8 cellular contexts compared by ENCODE assay signal in genomic region chr16:228917-229730, GRCh38. TPM values are rescaled to one million over a fixed set of nuclear protein-coding genes. Genes with fewer than 3 reads are reported as not detected.
DNase-seq lines count a peak whose midpoint lies in the region; ATAC-seq and TF ChIP-seq lines count a peak whose summit lies in the region.

A gene with protein sequence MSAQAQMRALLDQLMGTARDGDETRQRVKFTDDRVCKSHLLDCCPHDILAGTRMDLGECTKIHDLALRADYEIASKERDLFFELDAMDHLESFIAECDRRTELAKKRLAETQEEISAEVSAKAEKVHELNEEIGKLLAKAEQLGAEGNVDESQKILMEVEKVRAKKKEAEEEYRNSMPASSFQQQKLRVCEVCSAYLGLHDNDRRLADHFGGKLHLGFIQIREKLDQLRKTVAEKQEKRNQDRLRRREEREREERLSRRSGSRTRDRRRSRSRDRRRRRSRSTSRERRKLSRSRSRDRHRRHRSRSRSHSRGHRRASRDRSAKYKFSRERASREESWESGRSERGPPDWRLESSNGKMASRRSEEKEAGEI (minus strand): TSS chr16:229449. CDS start chr16:229339, 110 bp downstream.

- peak within 1 kb of the TSS; percentile 91 for H3K4me2 ChIP-seq in BLaER1

- peak within 1 kb of the TSS; percentile 92 for H3K4me3 Mint-ChIP-seq in dendritic cell treated with granulocyte-macrophage colony-stimulating factor and Interleukin-4, amounts not matched to agents 40 ng/mL and 50 ng/mL, for 4 days

- peaks cover 29% of the 10 kb centered on the region for H3K4me1 ChIP-seq in BLaER1
- peaks cover 14 to 29% of the 10 kb centered on the region in 2 donors for H3K4me1 ChIP-seq in left lung

- no peaks in the 10 kb centered on the region for H3K27me3 Mint-ChIP-seq in dendritic cell treated with granulocyte-macrophage colony-stimulating factor and Interleukin-4, amounts not matched to agents 40 ng/mL and 50 ng/mL, for 4 days

- H3K9ac ChIP-seq in BLaER1: peak within 1 kb of the TSS; percentile 94

- ATAC-seq in GM19328 (IDR thresholded peaks at IDR 0.05; ENCODE audit: unreplicated experiment): peak; percentile 77
- ATAC-seq in HG03520 (IDR thresholded peaks at IDR 0.05; ENCODE audit: unreplicated experiment): peak; percentile 66
- peak; percentile 98 for ATAC-seq in left lung

- H3K9me3 ChIP-seq in BLaER1: no peaks in the 10 kb centered on the region
- no peaks in the 10 kb centered on the region for H3K9me3 ChIP-seq in left lung

- H3K27ac Mint-ChIP-seq in dendritic cell treated with granulocyte-macrophage colony-stimulating factor and Interleukin-4, amounts not matched to agents 40 ng/mL and 50 ng/mL, for 4 days: peak within 1 kb of the TSS; percentile 94

- H3K36me3 ChIP-seq in BLaER1 (peaks cover 39% of the 10 kb centered on the region), left lung (peaks cover 0 to 33% of the 10 kb centered on the region in 2 donors)

- intact Hi-C loops in dendritic cell treated with granulocyte-macrophage colony-stimulating factor and Interleukin-4, amounts not matched to agents 40 ng/mL and 50 ng/mL, for 4 days (cut with micrococcal nuclease): no loop called here
- intact Hi-C loops in left lung (cut with DNase I): no loop called here

- H3K27me3 ChIP-seq in BLaER1 (no peaks in the 10 kb centered on the region), left lung (no peaks in the 10 kb centered on the region)

- peaks cover 51% of the 10 kb centered on the region for H3K36me3 Mint-ChIP-seq in dendritic cell treated with granulocyte-macrophage colony-stimulating factor and Interleukin-4, amounts not matched to agents 40 ng/mL and 50 ng/mL, for 4 days (ENCODE audit: low read depth)

- H3K4me1 Mint-ChIP-seq in dendritic cell treated with granulocyte-macrophage colony-stimulating factor and Interleukin-4, amounts not matched to agents 40 ng/mL and 50 ng/mL, for 4 days (ENCODE audit: low read depth): peaks cover 13% of the 10 kb centered on the region

- TF ChIP-seq CTCF in left lung (IDR thresholded peaks at IDR 0.05): no peak

- H4K20me1 ChIP-seq in BLaER1: peaks cover 49% of the 10 kb centered on the region

- H3K9me3 Mint-ChIP-seq in dendritic cell treated with granulocyte-macrophage colony-stimulating factor and Interleukin-4, amounts not matched to agents 40 ng/mL and 50 ng/mL, for 4 days: no peaks in the 10 kb centered on the region

- H3K4me3 ChIP-seq in BLaER1: peak within 1 kb of the TSS; percentile 82
- H3K4me3 ChIP-seq in left lung: peak within 1 kb of the TSS; percentile 90 to 94

- peak within 1 kb of the TSS; percentile 95 for H3K27ac ChIP-seq in BLaER1
- peak within 1 kb of the TSS; percentile 95 to 96 for H3K27ac ChIP-seq in left lung

- DNase-seq in NCI-H69 (lab: John Stamatoyannopoulos, UW) (peak; percentile 97), left lung (peak; percentile 89 to 97)
- DNase-seq in activated CD4-positive, alpha-beta T cell treated with anti-CD3 and anti-CD28 coated beads, Interleukin-2, amount 50 U/mL, for 4 hours: peak; percentile 77 to 79
- peak; percentile 79 to 83 for DNase-seq in stimulated activated CD4-positive, alpha-beta T cell treated with anti-CD3 and anti-CD28 coated beads, Interleukin-2, amount 100 ng/mL, for 48 hours

RNA-seq across cellular contexts. Expression of the gene that starts here (rescaled TPM):
- 10 to 100 TPM; 55.5 to 62.7 TPM for total RNA-seq in left lung

Comparison
In these comparisons a context has a peak if more than half of its experiments do, and no peak if none do; other contexts are left out.
1. Peak in every context shown above with its lines: DNase-seq, ATAC-seq, H3K4me3 ChIP-seq and H3K27ac ChIP-seq.